Comparison of ENCODE assay signal across 23 cellular contexts in the genomic region with DNA sequence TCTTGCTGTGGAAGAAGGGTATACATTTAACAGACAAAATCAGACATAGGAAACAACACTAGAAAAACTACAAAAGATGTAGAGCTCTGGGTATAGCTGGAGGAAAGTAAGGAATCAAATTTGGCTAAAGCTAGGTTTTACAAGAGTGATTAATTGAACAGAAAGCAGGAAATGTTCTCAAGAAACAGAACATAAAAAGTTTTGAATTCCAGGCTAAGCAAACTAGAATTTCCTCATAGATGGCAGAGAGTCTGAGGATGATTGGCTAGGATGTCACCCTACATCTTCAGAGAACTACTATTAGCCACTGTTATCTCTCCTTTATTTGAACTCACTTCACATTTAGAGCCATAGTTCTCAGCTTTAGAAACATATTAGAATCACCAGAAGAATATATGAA.
DNase-seq lines count a peak whose midpoint lies in the region; ATAC-seq and TF ChIP-seq lines count a peak whose summit lies in the region.
"Had no signal": no experiment of that assay in that cellular context is flagged by ENCODE, and none has a peak within 500 bp of the region (broad histone marks: within the 10 kb centered on the region; RNA-seq: fewer than 3 reads in every experiment).

No MANE protein-coding gene starts in this region.

- H3K4me3 ChIP-seq in SJSA1 (no peak overlapping the region), fibroblast of villous mesenchyme (ENCODE audit: low read depth, low read length) (no peak overlapping the region), sigmoid colon (no peak overlapping the region), mammary epithelial cell (replicated peaks in 1 of 3; ENCODE audit: insufficient read depth in 1 of 3, low read depth in 2 of 3, low read length in 3 of 3) (no peak overlapping the region)
- H3K4me3 ChIP-seq: A549, esophagus squamous epithelium, lower lobe of right lung, Peyer's patch had no signal

- in situ Hi-C loops in mammary epithelial cell (cut with MboI; ENCODE audit: low sequenced_read_pairs in 2 of 2) = no loop called here

- H3K9me3 ChIP-seq in SJSA1 (replicated peaks) = no peaks in the 10 kb centered on the region
- no peaks in the 10 kb centered on the region for H3K9me3 ChIP-seq in sigmoid colon
- no peaks in the 10 kb centered on the region for H3K9me3 ChIP-seq in mammary epithelial cell (replicated peaks; ENCODE audit: insufficient read depth, low read length)
- H3K9me3 ChIP-seq: A549, esophagus squamous epithelium, lower lobe of right lung, neutrophil, Peyer's patch had no signal

- no peak overlapping the region for H3K9ac ChIP-seq in mammary epithelial cell (ENCODE audit: insufficient read depth, low read length)

- peak; percentile 31 for DNase-seq in AG08395 (ENCODE audit: low spot score)
- DNase-seq in SJSA1 (ENCODE audit: low read depth in 1 of 2, low spot score in 2 of 2) = no peak
- DNase-seq in fibroblast of villous mesenchyme (ENCODE audit: low read depth) = peak; percentile 47
- no peak for DNase-seq in sigmoid colon
- no peak for DNase-seq in ecto neural progenitor cell (ENCODE audit: low spot score)
- no peak for DNase-seq in GM20000 (ENCODE audit: low spot score)
- DNase-seq in mammary epithelial cell = no peak
- DNase-seq: C1 segment of cervical spinal cord; Calu3; effector CD8-positive, alpha-beta T cell; esophagus squamous epithelium; head of caudate nucleus; lower lobe of right lung; NCI-H1417; NCI-H2107; NCI-H446 treated with DMSO at 0.1 percent for 48 hours; NK-92 treated with Interleukin-12 subunit alpha and Interleukin-12 subunit beta, amount 100 ng/mL, for 24 hours; Peyer's patch; WERI-Rb-1 had no signal

- H3K27ac ChIP-seq in SJSA1 (peak overlapping the region; percentile 97), sigmoid colon (peak overlapping the region; percentile 61 to 71 (median 68)), mammary epithelial cell (ENCODE audit: insufficient read depth, low read depth, low read length) (no peak overlapping the region)
- H3K27ac ChIP-seq: A549, lower lobe of right lung, neutrophil, WERI-Rb-1 had no signal

- no peak for ATAC-seq in HG03378 (IDR thresholded peaks at IDR 0.05; ENCODE audit: unreplicated experiment)
- ATAC-seq: A549; activated naive CD4-positive, alpha-beta T cell treated with anti-CD3 and anti-CD28 coated beads, Interleukin-2, amount 50 U/mL, for 72 hours; lower lobe of right lung had no signal

- dilution Hi-C loops in mammary epithelial cell (cut with HindIII; ENCODE audit: low sequenced_read_pairs) = no loop called here

- H3K36me3 ChIP-seq in SJSA1 (no peaks in the 10 kb centered on the region), sigmoid colon (no peaks in the 10 kb centered on the region), mammary epithelial cell (ENCODE audit: insufficient read depth, low read length) (no peaks in the 10 kb centered on the region)
- H3K36me3 ChIP-seq: esophagus squamous epithelium, lower lobe of right lung, neutrophil, Peyer's patch, WERI-Rb-1 had no signal

- no peak overlapping the region for H2AFZ ChIP-seq in mammary epithelial cell (ENCODE audit: low read depth, low read length)

- H4K20me1 ChIP-seq in mammary epithelial cell (ENCODE audit: insufficient read depth, low read length) = no peaks in the 10 kb centered on the region

- H3K27me3 ChIP-seq in SJSA1 (replicated peaks) = no peaks in the 10 kb centered on the region
- no peaks in the 10 kb centered on the region for H3K27me3 ChIP-seq in sigmoid colon
- H3K27me3 ChIP-seq in mammary epithelial cell (ENCODE audit: insufficient read depth, low read length) = no peaks in the 10 kb centered on the region
- H3K27me3 ChIP-seq: esophagus squamous epithelium, neutrophil, Peyer's patch had no signal

- TF ChIP-seq EP300 in sigmoid colon (IDR thresholded peaks at IDR 0.05) = no peak

- TF ChIP-seq CTCF in fibroblast of villous mesenchyme (IDR thresholded peaks at IDR 0.05; ENCODE audit: insufficient read depth, low read depth, low read length) = no peak
- TF ChIP-seq CTCF in sigmoid colon (IDR thresholded peaks at IDR 0.05) = no peak
- no peak for TF ChIP-seq CTCF in GM20000 (IDR thresholded peaks at IDR 0.05; ENCODE audit: extremely low read depth, missing control alignments)
- TF ChIP-seq CTCF in mammary epithelial cell (conservative IDR thresholded peaks at IDR 0.05 in 1 of 2, IDR thresholded peaks at IDR 0.05 in 1 of 2; ENCODE audit: extremely low read depth in 1 of 2, insufficient read depth in 1 of 2, low read depth in 1 of 2, low read length in 2 of 2) = no peak

- intact Hi-C loops in sigmoid colon (cut with DNase I) (loop anchor here (10.0 kb wide), 1 partner anchor 293 kb away; no protein-coding TSS in a partner anchor), mammary epithelial cell (cut with micrococcal nuclease) (no loop called here)

- CTCF ChIA-PET in mammary epithelial cell (lab: Charles Lee; ENCODE audit: low non-redundant PET) = no interaction called here

- TF ChIP-seq POLR2A in sigmoid colon (IDR thresholded peaks at IDR 0.05) = no peak

- no peak overlapping the region for H3K4me2 ChIP-seq in mammary epithelial cell (ENCODE audit: insufficient read depth, low read depth, low read length)
- H3K4me2 ChIP-seq: A549 had no signal

- H3K4me1 ChIP-seq in SJSA1 (replicated peaks) = peaks cover 33% of the 10 kb centered on the region
- peaks cover 0 to 16% (median 8%) of the 10 kb centered on the region in 4 donors for H3K4me1 ChIP-seq in sigmoid colon
- H3K4me1 ChIP-seq in mammary epithelial cell (ENCODE audit: insufficient read depth, low read length) = no peaks in the 10 kb centered on the region
- H3K4me1 ChIP-seq: A549, lower lobe of right lung, Peyer's patch had no signal

- BruUV-seq in mammary epithelial cell (replicated peaks; lab: Mats Ljungman, UMichigan) = no TSS peak

- no peaks in the 10 kb centered on the region for H3K79me2 ChIP-seq in mammary epithelial cell (ENCODE audit: insufficient read depth, low read length)

Comparison
In these comparisons a context has a peak if more than half of its experiments do, and no peak if none do; other contexts are left out.
1. DNase-seq: peak in AG08395 (single experiment) and fibroblast of villous mesenchyme (single experiment); none in SJSA1 (0 of 2), sigmoid colon (single experiment), ecto neural progenitor cell (single experiment), GM20000 (single experiment) and mammary epithelial cell (single experiment).